14 cellular contexts compared by ENCODE assay signal in genomic region chr7:33892945-33893344, GRCh38. TPM values are rescaled to one million over a fixed set of nuclear protein-coding genes. Genes with fewer than 3 reads are reported as not detected.
"Had no signal": no experiment of that assay in that cellular context is flagged by ENCODE, and none has a peak within 500 bp of the region (broad histone marks: within the 10 kb centered on the region; RNA-seq: fewer than 3 reads in every experiment).

No MANE protein-coding gene starts in this region.

- DNase-seq: effector memory CD8-positive, alpha-beta T cell; erythroblast; glutamatergic neuron; immature natural killer cell; naive thymus-derived CD4-positive, alpha-beta T cell; nephron progenitor cell; small intestine; stimulated activated CD4-positive, alpha-beta T cell treated with anti-CD3 and anti-CD28 coated beads, Interleukin-2, amount 100 ng/mL, for 48 hours; transverse colon had no signal

- H3K4me3 Mint-ChIP-seq: effector memory CD8-positive, alpha-beta T cell; immature natural killer cell; naive thymus-derived CD4-positive, alpha-beta T cell; nephron progenitor cell; stimulated activated memory B cell treated with anti-CD40 and anti-IgM and Interleukin-4, amounts not matched to agents 10 μg/mL and 1 μg/mL and 100 μg/mL, for 72 hours; stimulated activated naive CD8-positive, alpha-beta T cell treated with anti-CD3 and anti-CD28 coated beads, Interleukin-15, Interleukin-2, amounts not matched to agents 100 ng/mL and 50 ng/mL, for 24 hours had no signal

- H3K27ac ChIP-seq: gastroesophageal sphincter, parathyroid adenoma, transverse colon had no signal

- H3K36me3 Mint-ChIP-seq: immature natural killer cell; naive thymus-derived CD4-positive, alpha-beta T cell; stimulated activated memory B cell treated with anti-CD40 and anti-IgM and Interleukin-4, amounts not matched to agents 10 μg/mL and 1 μg/mL and 100 μg/mL, for 72 hours had no signal

- ATAC-seq: effector memory CD8-positive, alpha-beta T cell; gastroesophageal sphincter; naive thymus-derived CD4-positive, alpha-beta T cell; stimulated activated memory B cell treated with anti-CD40 and anti-IgM and Interleukin-4, amounts not matched to agents 10 μg/mL and 1 μg/mL and 100 μg/mL, for 72 hours had no signal

- H3K36me3 ChIP-seq: gastroesophageal sphincter, transverse colon had no signal

- H3K27me3 ChIP-seq: gastroesophageal sphincter had no signal

- FAIRE-seq: keratinocyte, small intestine had no signal

- H3K4me3 ChIP-seq: gastroesophageal sphincter, transverse colon had no signal

- H3K9me3 Mint-ChIP-seq: effector memory CD8-positive, alpha-beta T cell; nephron progenitor cell; stimulated activated naive CD8-positive, alpha-beta T cell treated with anti-CD3 and anti-CD28 coated beads, Interleukin-15, Interleukin-2, amounts not matched to agents 100 ng/mL and 50 ng/mL, for 24 hours had no signal

- H3K27ac Mint-ChIP-seq: effector memory CD8-positive, alpha-beta T cell; immature natural killer cell; naive thymus-derived CD4-positive, alpha-beta T cell; nephron progenitor cell; stimulated activated memory B cell treated with anti-CD40 and anti-IgM and Interleukin-4, amounts not matched to agents 10 μg/mL and 1 μg/mL and 100 μg/mL, for 72 hours; stimulated activated naive CD8-positive, alpha-beta T cell treated with anti-CD3 and anti-CD28 coated beads, Interleukin-15, Interleukin-2, amounts not matched to agents 100 ng/mL and 50 ng/mL, for 24 hours had no signal

- H3K9me3 ChIP-seq: gastroesophageal sphincter, transverse colon had no signal

RNA-seq across cellular contexts. Expression of gene BMPER, which starts 12.4 kb away (rescaled TPM):
- polyA plus RNA-seq: immature natural killer cell; naive thymus-derived CD4-positive, alpha-beta T cell had no signal
